In the genomic region with DNA sequence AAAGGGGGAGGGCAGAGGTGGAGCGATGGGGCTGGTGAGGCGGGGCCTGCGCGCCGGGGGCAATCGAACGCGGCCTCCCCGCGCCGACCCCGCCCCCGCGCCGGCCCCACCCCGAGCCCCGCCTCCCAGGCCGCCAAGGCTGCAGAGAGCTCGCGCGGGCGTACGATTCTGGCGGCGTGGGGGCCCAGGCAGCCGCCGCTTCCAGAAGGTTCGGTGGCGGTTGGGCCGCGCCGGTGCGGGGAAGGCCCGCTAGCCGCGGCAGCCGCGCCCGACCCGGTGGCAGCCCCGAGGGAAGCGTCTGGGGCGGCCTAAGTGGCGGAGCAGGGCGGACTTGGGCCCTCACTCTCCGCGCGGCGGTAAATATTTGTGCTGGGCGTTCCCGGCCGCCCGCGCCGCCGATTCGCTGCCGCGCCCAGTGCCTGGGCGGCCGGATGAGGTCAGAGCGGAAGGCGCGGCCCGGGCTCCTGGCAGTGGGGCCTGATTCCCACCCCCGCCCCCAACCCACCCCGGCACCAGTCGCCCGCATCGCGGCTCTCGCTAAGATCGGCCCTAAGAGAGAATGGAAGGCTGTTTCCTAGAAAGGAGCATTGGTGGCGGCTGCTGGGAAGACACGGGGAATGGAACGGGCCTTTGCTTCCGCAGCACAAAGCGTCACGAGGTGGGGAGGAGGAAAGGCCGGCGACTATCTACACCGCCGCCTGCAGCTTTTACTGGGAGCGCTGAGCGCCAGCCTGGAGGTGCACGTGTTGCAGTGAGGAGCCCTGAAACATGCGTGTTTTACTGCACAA, we compare ENCODE assay signal across 8 cellular contexts. TPM values are rescaled to one million over a fixed set of nuclear protein-coding genes. Genes with fewer than 3 reads are reported as not detected.
DNase-seq lines count a peak whose midpoint lies in the region; ATAC-seq and TF ChIP-seq lines count a peak whose summit lies in the region.

A gene with protein sequence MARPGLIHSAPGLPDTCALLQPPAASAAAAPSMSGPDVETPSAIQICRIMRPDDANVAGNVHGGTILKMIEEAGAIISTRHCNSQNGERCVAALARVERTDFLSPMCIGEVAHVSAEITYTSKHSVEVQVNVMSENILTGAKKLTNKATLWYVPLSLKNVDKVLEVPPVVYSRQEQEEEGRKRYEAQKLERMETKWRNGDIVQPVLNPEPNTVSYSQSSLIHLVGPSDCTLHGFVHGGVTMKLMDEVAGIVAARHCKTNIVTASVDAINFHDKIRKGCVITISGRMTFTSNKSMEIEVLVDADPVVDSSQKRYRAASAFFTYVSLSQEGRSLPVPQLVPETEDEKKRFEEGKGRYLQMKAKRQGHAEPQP (minus strand): TSS at position 368 of the 788 bp plus-strand sequence. CDS start 368 bp downstream, outside the sequence.

- intact Hi-C loops in right cardiac atrium (cut with DNase I) = no loop called here

- H3K4me3 ChIP-seq in right cardiac atrium (ENCODE audit: low read length) = peak within 1 kb of the TSS; percentile 95

- WGBS in right cardiac atrium = under 1% methylated on average over 87 of the region's 87 CpGs

- no peaks in the 10 kb centered on the region for H3K4me1 ChIP-seq in right cardiac atrium (ENCODE audit: control insufficient read depth, insufficient read depth, low read length)

- peak; percentile 88 for DNase-seq in NCI-H1436 (lab: John Stamatoyannopoulos, UW)
- DNase-seq in T-helper 2 cell = peak; percentile 83 to 94 (median 87)
- DNase-seq in right cardiac atrium = peak; percentile 89 to 95 (median 94)
- peak; percentile 55 for DNase-seq in renal cortical epithelial cell (ENCODE audit: low read depth)
- no peak for DNase-seq in cortex of kidney (lab: John Stamatoyannopoulos, UW)

- H3K27ac ChIP-seq in angular gyrus (ENCODE audit: low read depth, low read length) (peak within 1 kb of the TSS; percentile 94), right cardiac atrium (ENCODE audit: low read length) (peak within 1 kb of the TSS; percentile 100)

- no peaks in the 10 kb centered on the region for H3K9me3 ChIP-seq in right cardiac atrium (ENCODE audit: control insufficient read depth, low read length)

- peak; percentile 81 for ATAC-seq in HG02840 (IDR thresholded peaks at IDR 0.05; ENCODE audit: low FRiP score, unreplicated experiment)
- peak; percentile 98 for ATAC-seq in right cardiac atrium

- peak; percentile 52 for TF ChIP-seq POLR2A in GM15510 (IDR thresholded peaks at IDR 0.05; ENCODE audit: borderline replicate concordance, extremely low read depth, insufficient read length)

- H3K27me3 ChIP-seq in right cardiac atrium (ENCODE audit: control insufficient read depth, insufficient read depth) = no peaks in the 10 kb centered on the region

RNA-seq across cellular contexts. Expression of the gene that starts here (rescaled TPM):
- 1 to 10 TPM; 5.9 to 9.5 (median 7.9) TPM for total RNA-seq in right cardiac atrium
- polyA plus RNA-seq in right cardiac atrium = 7.5 TPM
- total RNA-seq in renal cortical epithelial cell = 17.9 and 23.1 TPM in 2 replicates
